ENCODE assay signal across 1 cellular context in the genomic region with DNA sequence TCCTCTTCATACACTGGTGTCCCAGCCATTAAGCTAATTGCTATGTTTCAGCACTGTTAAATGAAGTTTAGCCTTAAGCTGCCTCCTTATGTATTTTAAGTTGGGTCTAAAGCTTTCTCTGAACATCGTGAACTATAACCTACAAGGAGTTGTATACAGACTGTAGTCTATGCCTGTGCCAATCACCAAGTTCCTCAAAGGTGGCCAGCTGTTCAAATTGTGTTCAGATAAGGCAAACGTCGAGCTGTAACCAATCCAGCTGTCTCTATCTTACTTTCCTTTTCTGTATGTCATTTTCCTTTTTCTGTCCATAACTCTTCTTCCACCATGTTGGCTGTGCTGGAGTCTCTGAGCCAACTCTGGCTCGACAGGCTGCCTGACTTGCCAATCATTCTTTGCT.
TF ChIP-seq lines count a peak whose summit lies in the region.

No MANE protein-coding gene starts in this region.

TF ChIP-seq in GM23338, 12 proteins besides CTCF, POLR2A, EP300 and RAD21 (continued from another document):
- TF ChIP-seq EZH2phosphoT487 (IDR thresholded peaks at IDR 0.05; ENCODE audit: unreplicated experiment) = no peak
- no peak for TF ChIP-seq EZH2 (IDR thresholded peaks at IDR 0.05; ENCODE audit: low read depth, unreplicated experiment)
